Comparison of ENCODE assay signal across 11 cellular contexts in the genomic region with DNA sequence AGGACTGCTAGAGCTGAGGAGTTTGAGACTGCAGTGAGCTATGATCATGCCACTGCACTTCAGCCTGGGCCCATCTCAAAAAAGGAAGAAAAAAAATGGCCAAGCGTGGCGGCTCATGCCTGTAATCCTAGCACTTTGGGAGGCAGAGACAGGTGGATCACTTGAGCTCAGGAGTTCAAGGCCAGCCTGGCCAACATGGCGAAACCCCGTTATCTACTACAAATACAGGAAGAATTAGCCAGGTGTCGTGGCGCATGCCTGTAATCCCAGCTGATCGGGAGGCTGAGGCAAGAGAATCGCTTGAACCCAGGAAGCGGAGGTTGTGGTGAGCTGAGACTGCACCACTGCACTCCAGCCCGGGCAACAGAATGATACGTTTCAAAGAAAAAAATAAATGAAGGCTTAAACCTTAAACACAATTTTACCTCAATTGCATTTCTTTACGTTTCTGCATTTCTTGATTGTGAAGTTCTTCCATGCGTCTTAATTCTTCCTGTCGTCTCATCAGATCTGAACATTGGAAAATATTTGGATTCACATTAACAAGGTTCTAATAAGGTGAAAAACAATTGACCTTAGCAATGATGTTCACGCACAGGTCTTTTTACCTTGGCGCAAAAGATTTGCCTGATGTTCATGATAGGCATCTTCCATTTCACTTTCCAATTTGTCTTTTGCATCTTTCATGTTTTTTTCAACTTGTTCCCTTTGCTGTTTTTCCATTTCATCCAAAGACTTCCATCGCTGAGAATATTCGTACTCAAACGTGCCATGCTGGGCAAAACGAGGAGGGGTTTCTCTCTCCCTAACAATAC. TPM values are rescaled to one million over a fixed set of nuclear protein-coding genes. Genes with fewer than 3 reads are reported as not detected.
A peak's percentile ranks its signal among the peaks of the same experiment; 100 is the strongest.
DNase-seq lines count a peak whose midpoint lies in the region; ATAC-seq and TF ChIP-seq lines count a peak whose summit lies in the region.
"Had no signal": no experiment of that assay in that cellular context is flagged by ENCODE, and none has a peak within 500 bp of the region (broad histone marks: within the 10 kb centered on the region; RNA-seq: fewer than 3 reads in every experiment).

No MANE protein-coding gene starts in this region.

- H3K27me3 ChIP-seq in smooth muscle cell (ENCODE audit: low read depth): no peaks in the 10 kb centered on the region

- peak overlapping the region; percentile 95 for H3K4me3 Mint-ChIP-seq in activated T-cell treated with anti-CD3 and anti-CD28 coated beads, Interleukin-2, amount 50 U/mL, for 24 hours
- peak overlapping the region; percentile 95 for H3K4me3 Mint-ChIP-seq in WTC11

- ATAC-seq in WTC11: no peak
- ATAC-seq in HG03045 (IDR thresholded peaks at IDR 0.05; ENCODE audit: unreplicated experiment): no peak

- peaks cover 78% of the 10 kb centered on the region for H3K4me1 Mint-ChIP-seq in activated T-cell treated with anti-CD3 and anti-CD28 coated beads, Interleukin-2, amount 50 U/mL, for 24 hours (ENCODE audit: low read depth)
- peaks cover 68% of the 10 kb centered on the region for H3K4me1 Mint-ChIP-seq in WTC11

- peak overlapping the region; percentile 11 for H3K27ac ChIP-seq in smooth muscle cell (ENCODE audit: low read depth)
- H3K27ac ChIP-seq: coronary artery had no signal

- WGBS in smooth muscle cell (ENCODE audit: low lambda C conversion rate): 93% methylated on average over 20 of the region's 20 CpGs

- peaks cover 54% of the 10 kb centered on the region for H3F3A ChIP-seq in smooth muscle cell (ENCODE audit: low read depth)

- H3K27me3 Mint-ChIP-seq in activated T-cell treated with anti-CD3 and anti-CD28 coated beads, Interleukin-2, amount 50 U/mL, for 24 hours: no peaks in the 10 kb centered on the region
- no peaks in the 10 kb centered on the region for H3K27me3 Mint-ChIP-seq in WTC11 (ENCODE audit: low read depth)

- no peaks in the 10 kb centered on the region for H3K9me3 Mint-ChIP-seq in activated T-cell treated with anti-CD3 and anti-CD28 coated beads, Interleukin-2, amount 50 U/mL, for 24 hours
- no peaks in the 10 kb centered on the region for H3K9me3 Mint-ChIP-seq in WTC11

- peak overlapping the region; percentile 92 for H3K4me2 ChIP-seq in smooth muscle cell

- H3K36me3 ChIP-seq in smooth muscle cell (ENCODE audit: low read depth): peaks cover 58% of the 10 kb centered on the region

- H3K27ac Mint-ChIP-seq in activated T-cell treated with anti-CD3 and anti-CD28 coated beads, Interleukin-2, amount 50 U/mL, for 24 hours: peak overlapping the region; percentile 94
- peak overlapping the region; percentile 96 for H3K27ac Mint-ChIP-seq in WTC11

- TF ChIP-seq CTCF in WTC11 (IDR thresholded peaks at IDR 0.05): no peak
- no peak for TF ChIP-seq CTCF in fibroblast of pulmonary artery (IDR thresholded peaks at IDR 0.05; ENCODE audit: low read length, missing control alignments)
- TF ChIP-seq CTCF in smooth muscle cell (IDR thresholded peaks at IDR 0.05; ENCODE audit: borderline replicate concordance, insufficient read depth, poor library complexity, severe bottlenecking): no peak
- TF ChIP-seq CTCF in GM13976 (IDR thresholded peaks at IDR 0.05; ENCODE audit: borderline replicate concordance, control extremely low read depth, extremely low read depth, insufficient read depth, missing control alignments): no peak

- peak overlapping the region; percentile 98 for H3K4me3 ChIP-seq in fibroblast of pulmonary artery (replicated peaks; ENCODE audit: low read depth, low read length)
- peak overlapping the region; percentile 95 for H3K4me3 ChIP-seq in smooth muscle cell

- CTCF ChIA-PET in WTC11 (lab: Charles Lee): no interaction called here

- no peak overlapping the region for H2AFZ ChIP-seq in smooth muscle cell (ENCODE audit: low read depth)

- in situ Hi-C loops in GM13976 (cut with MboI; ENCODE audit: low sequenced_read_pairs, unreplicated experiment): no loop called here

- no peak for DNase-seq in activated T-cell treated with anti-CD3 and anti-CD28 coated beads, Interleukin-2, amount 50 U/mL, for 24 hours
- no peak for DNase-seq in activated T-cell treated with anti-CD3 and anti-CD28 coated beads, Interleukin-2, amount 50 U/mL, for 48 hours
- DNase-seq in WTC11 (ENCODE audit: low spot score) (no peak), fibroblast of pulmonary artery (ENCODE audit: low read depth) (no peak), smooth muscle cell (lab: John Stamatoyannopoulos, UW; ENCODE audit: unreplicated experiment) (no peak), RPMI8226 (no peak), GM13976 (ENCODE audit: low spot score) (no peak)
- DNase-seq: NCI-H1105 treated with DMSO at 0.1 percent for 48 hours; NK-92 treated with Interleukin-12 subunit alpha and Interleukin-12 subunit beta, amount 100 ng/mL, for 24 hours had no signal

- H3K36me3 Mint-ChIP-seq in activated T-cell treated with anti-CD3 and anti-CD28 coated beads, Interleukin-2, amount 50 U/mL, for 24 hours (ENCODE audit: low read depth): peaks cover 86% of the 10 kb centered on the region
- H3K36me3 Mint-ChIP-seq in WTC11: peaks cover 81% of the 10 kb centered on the region

- H3K4me1 ChIP-seq in smooth muscle cell (ENCODE audit: low read depth): peaks cover 34% of the 10 kb centered on the region

- H3K79me2 ChIP-seq in smooth muscle cell (ENCODE audit: low read depth): peaks cover 91% of the 10 kb centered on the region

- H3K9ac ChIP-seq in smooth muscle cell (ENCODE audit: low read depth): no peak overlapping the region

- H3K9me3 ChIP-seq in smooth muscle cell (replicated peaks; ENCODE audit: low read depth): no peaks in the 10 kb centered on the region

- POLR2A ChIA-PET in WTC11 (lab: Charles Lee): no interaction called here

- H4K20me1 ChIP-seq in smooth muscle cell (ENCODE audit: low read depth): peaks cover 87% of the 10 kb centered on the region

TF ChIP-seq in WTC11, 78 proteins besides CTCF, POLR2A, EP300 and RAD21:
- TF ChIP-seq IRF1 (CRISPR knock-in tag; IDR thresholded peaks at IDR 0.05) (no peak), GABPB1 (CRISPR knock-in tag; IDR thresholded peaks at IDR 0.05) (peak; percentile 41; the same call in 1 of the 2 replicates)

RNA-seq across cellular contexts. Expression of gene SFPQ, which starts 4.2 kb away (rescaled TPM):
- 354 to 487 TPM (median 486 TPM) in 3 replicates for total RNA-seq in WTC11 (2021)
- 119 and 145 TPM in 2 replicates for total RNA-seq in smooth muscle cell
- 73.0 and 111 TPM in 2 replicates for polyA plus RNA-seq in smooth muscle cell
